29 cellular contexts compared by ENCODE assay signal in the genomic region with DNA sequence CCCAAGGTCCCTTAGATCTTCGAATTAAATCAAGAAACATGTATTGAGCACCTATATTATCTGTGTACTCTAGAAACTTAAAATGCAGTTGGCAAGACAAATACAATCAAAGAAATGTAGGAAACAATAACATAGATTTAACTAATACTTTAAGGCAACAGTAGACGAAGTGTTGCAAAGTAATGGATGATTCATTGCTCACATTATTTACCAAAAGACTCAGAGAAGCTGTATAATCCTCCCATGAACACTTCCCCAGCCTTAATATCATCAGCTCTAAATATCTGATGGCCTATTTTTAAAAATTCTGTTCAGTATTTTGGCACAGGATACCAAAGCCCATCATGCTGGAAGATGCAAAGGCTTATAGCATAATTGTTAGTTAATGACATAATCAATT.
"Had no signal": no experiment of that assay in that cellular context is flagged by ENCODE, and none has a peak within 500 bp of the region (broad histone marks: within the 10 kb centered on the region; RNA-seq: fewer than 3 reads in every experiment).

No MANE protein-coding gene starts in this region.

- H3K27me3 Mint-ChIP-seq: stimulated activated naive B cell treated with anti-CD40 and anti-IgM and Interleukin-4, amounts not matched to agents 10 μg/mL and 1 μg/mL and 100 μg/mL, for 72 hours; stimulated activated naive CD8-positive, alpha-beta T cell treated with anti-CD3 and anti-CD28 coated beads, Interleukin-15, Interleukin-2, amounts not matched to agents 100 ng/mL and 50 ng/mL, for 24 hours; type B pancreatic cell had no signal

- H3K27ac ChIP-seq: neural progenitor cell, ovary, parathyroid adenoma, psoas muscle, right lobe of liver, sigmoid colon, stomach, suprapubic skin, testis, tibial artery, transverse colon, upper lobe of right lung, uterus had no signal

- ATAC-seq: natural killer cell, psoas muscle, right cardiac atrium, right lobe of liver, upper lobe of right lung had no signal

- FAIRE-seq: small intestine had no signal

- H2AFZ ChIP-seq: neural progenitor cell had no signal

- H3K36me3 ChIP-seq: neural progenitor cell, ovary, right lobe of liver, sigmoid colon, stomach, suprapubic skin, tibial artery, transverse colon, upper lobe of right lung, uterus had no signal

- H3K9me3 Mint-ChIP-seq: neural progenitor cell; stimulated activated effector memory CD8-positive, alpha-beta T cell treated with anti-CD3 and anti-CD28 coated beads, Interleukin-12 subunit alpha, Interleukin-12 subunit beta, amount 100 ng/mL, for 72 hours; type B pancreatic cell had no signal

- H3K9ac ChIP-seq: neural progenitor cell, parathyroid adenoma had no signal

- DNase-seq: natural killer cell; occipital lobe; ovary; posterior cingulate gyrus; psoas muscle; right cardiac atrium; right lobe of liver; sigmoid colon; small intestine; stimulated activated CD4-positive, alpha-beta T cell treated with anti-CD3 and anti-CD28 coated beads, Interleukin-15, amount 100 ng/mL, for 24 hours; stimulated activated CD4-positive, alpha-beta T cell treated with anti-CD3 and anti-CD28 coated beads, Interleukin-2, amount 100 ng/mL, for 24 hours; stimulated activated CD4-positive, alpha-beta T cell treated with anti-CD3 and anti-CD28 coated beads, Interleukin-2, amount 100 ng/mL, for 48 hours; stimulated activated CD4-positive, alpha-beta T cell treated with anti-CD3 and anti-CD28 coated beads, Interleukin-4, amount 100 ng/mL, for 24 hours; stimulated activated naive B cell treated with anti-CD40 and anti-IgM and Interleukin-4, amounts not matched to agents 10 μg/mL and 1 μg/mL and 100 μg/mL, for 72 hours; stimulated activated naive CD4-positive, alpha-beta T cell treated with Interleukin-2 at 50 U/mL for 16 hours; stomach; testis; tibial artery; transverse colon; upper lobe of right lung; uterus had no signal

- H3K4me1 Mint-ChIP-seq: natural killer cell; nephron; neural progenitor cell; stimulated activated effector memory CD8-positive, alpha-beta T cell treated with anti-CD3 and anti-CD28 coated beads, Interleukin-12 subunit alpha, Interleukin-12 subunit beta, amount 100 ng/mL, for 72 hours; stimulated activated naive B cell treated with anti-CD40 and anti-IgM and Interleukin-4, amounts not matched to agents 10 μg/mL and 1 μg/mL and 100 μg/mL, for 72 hours had no signal

- H3K4me3 ChIP-seq: neural progenitor cell, ovary, psoas muscle, right lobe of liver, sigmoid colon, stomach, suprapubic skin, testis, tibial artery, transverse colon, upper lobe of right lung, uterus had no signal

- H3K27me3 ChIP-seq: neural progenitor cell, ovary, right lobe of liver, sigmoid colon, stomach, suprapubic skin, testis, tibial artery, transverse colon, upper lobe of right lung, uterus had no signal

- H3K36me3 Mint-ChIP-seq: natural killer cell; neural progenitor cell; stimulated activated effector memory CD8-positive, alpha-beta T cell treated with anti-CD3 and anti-CD28 coated beads, Interleukin-12 subunit alpha, Interleukin-12 subunit beta, amount 100 ng/mL, for 72 hours; stimulated activated naive B cell treated with anti-CD40 and anti-IgM and Interleukin-4, amounts not matched to agents 10 μg/mL and 1 μg/mL and 100 μg/mL, for 72 hours; type B pancreatic cell had no signal

- H3K4me1 ChIP-seq: neural progenitor cell, psoas muscle, right lobe of liver, sigmoid colon, stomach, suprapubic skin, testis, tibial artery, transverse colon, upper lobe of right lung, uterus had no signal

- H3K9me3 ChIP-seq: ovary, right lobe of liver, sigmoid colon, suprapubic skin, testis, tibial artery, transverse colon, upper lobe of right lung, uterus had no signal

- H3K79me2 ChIP-seq: parathyroid adenoma had no signal

- H3K4me2 ChIP-seq: neural progenitor cell had no signal

- H3K4me3 Mint-ChIP-seq: natural killer cell; nephron; neural progenitor cell; stimulated activated effector memory CD8-positive, alpha-beta T cell treated with anti-CD3 and anti-CD28 coated beads, Interleukin-12 subunit alpha, Interleukin-12 subunit beta, amount 100 ng/mL, for 72 hours; stimulated activated naive B cell treated with anti-CD40 and anti-IgM and Interleukin-4, amounts not matched to agents 10 μg/mL and 1 μg/mL and 100 μg/mL, for 72 hours; stimulated activated naive CD8-positive, alpha-beta T cell treated with anti-CD3 and anti-CD28 coated beads, Interleukin-15, Interleukin-2, amounts not matched to agents 100 ng/mL and 50 ng/mL, for 24 hours; type B pancreatic cell had no signal

- H3K27ac Mint-ChIP-seq: natural killer cell; nephron; neural progenitor cell; progenitor cell of endocrine pancreas; stimulated activated effector memory CD8-positive, alpha-beta T cell treated with anti-CD3 and anti-CD28 coated beads, Interleukin-12 subunit alpha, Interleukin-12 subunit beta, amount 100 ng/mL, for 72 hours; stimulated activated naive B cell treated with anti-CD40 and anti-IgM and Interleukin-4, amounts not matched to agents 10 μg/mL and 1 μg/mL and 100 μg/mL, for 72 hours; stimulated activated naive CD8-positive, alpha-beta T cell treated with anti-CD3 and anti-CD28 coated beads, Interleukin-15, Interleukin-2, amounts not matched to agents 100 ng/mL and 50 ng/mL, for 24 hours; type B pancreatic cell had no signal
